Comparison of ENCODE assay signal across 9 cellular contexts in genomic region chr2:152585830-152586484, GRCh38.
A peak's percentile ranks its signal among the peaks of the same experiment; 100 is the strongest.
DNase-seq lines count a peak whose midpoint lies in the region; ATAC-seq and TF ChIP-seq lines count a peak whose summit lies in the region.
"Had no signal": no experiment of that assay in that cellular context is flagged by ENCODE, and none has a peak within 500 bp of the region (broad histone marks: within the 10 kb centered on the region; RNA-seq: fewer than 3 reads in every experiment).

No MANE protein-coding gene starts in this region.

- WGBS in esophagus muscularis mucosa: 34% methylated on average over 3 of the region's 3 CpGs

- H3K27me3 Mint-ChIP-seq in neural progenitor cell (ENCODE audit: insufficient read depth, low read depth): no peaks in the 10 kb centered on the region

- no peak for TF ChIP-seq CTCF in PC-3 (conservative IDR thresholded peaks at IDR 0.05; ENCODE audit: low read depth, low read length)
- no peak for TF ChIP-seq CTCF in esophagus muscularis mucosa (IDR thresholded peaks at IDR 0.05)
- TF ChIP-seq CTCF in GM13976 (IDR thresholded peaks at IDR 0.05; ENCODE audit: borderline replicate concordance, control extremely low read depth, extremely low read depth, insufficient read depth, missing control alignments): no peak
- TF ChIP-seq CTCF in neural progenitor cell (IDR thresholded peaks at IDR 0.05): no peak
- no peak for TF ChIP-seq CTCF in uterus (IDR thresholded peaks at IDR 0.05)

- H3K4me2 ChIP-seq in PC-3 (ENCODE audit: low read length): no peak overlapping the region
- H3K4me2 ChIP-seq in neural progenitor cell: no peak overlapping the region

- no peaks in the 10 kb centered on the region for H4K20me1 ChIP-seq in PC-3 (ENCODE audit: low read length)
- no peaks in the 10 kb centered on the region for H4K20me1 ChIP-seq in neural progenitor cell (ENCODE audit: low read depth)

- H3K4me3 ChIP-seq in PC-3 (ENCODE audit: low read length) (no peak overlapping the region), esophagus muscularis mucosa (no peak overlapping the region), neural progenitor cell (no peak overlapping the region), uterus (no peak overlapping the region)

- H3K4me1 ChIP-seq in PC-3 (ENCODE audit: insufficient read depth, low read length) (peaks cover 11% of the 10 kb centered on the region), esophagus muscularis mucosa (peaks cover 0 to 22% (median 15%) of the 10 kb centered on the region in 4 donors), neural progenitor cell (peaks cover 4% of the 10 kb centered on the region), uterus (no peaks in the 10 kb centered on the region)

- H3K27me3 ChIP-seq in PC-3 (ENCODE audit: low read length) (no peaks in the 10 kb centered on the region), esophagus muscularis mucosa (no peaks in the 10 kb centered on the region), neural progenitor cell (no peaks in the 10 kb centered on the region), uterus (no peaks in the 10 kb centered on the region)

- no TSS peak for BruUV-seq in PC-3 (replicated peaks; lab: Mats Ljungman, UMichigan)

- no peak overlapping the region for H3K27ac Mint-ChIP-seq in neural progenitor cell
- H3K27ac Mint-ChIP-seq: endodermal cell had no signal

- H3K9me3 ChIP-seq in PC-3 (ENCODE audit: low read length): no peaks in the 10 kb centered on the region
- H3K9me3 ChIP-seq in esophagus muscularis mucosa: no peaks in the 10 kb centered on the region
- H3K9me3 ChIP-seq in neural progenitor cell (ENCODE audit: low read depth): no peaks in the 10 kb centered on the region
- no peaks in the 10 kb centered on the region for H3K9me3 ChIP-seq in uterus

- H3F3A ChIP-seq in PC-3 (ENCODE audit: low read length, unreplicated experiment) (no peaks in the 10 kb centered on the region), neural progenitor cell (ENCODE audit: low read depth) (no peaks in the 10 kb centered on the region)

- no peak overlapping the region for H2AFZ ChIP-seq in PC-3 (ENCODE audit: low read length)
- H2AFZ ChIP-seq in neural progenitor cell (replicated peaks): no peak overlapping the region

- POLR2A ChIA-PET in PC-3 (lab: Charles Lee; ENCODE audit: unreplicated experiment): no interaction called here

- H3K27ac ChIP-seq in PC-3 (ENCODE audit: low read length): no peak overlapping the region
- H3K27ac ChIP-seq in esophagus muscularis mucosa (replicated peaks in 1 of 4): no peak overlapping the region
- no peak overlapping the region for H3K27ac ChIP-seq in neural progenitor cell
- H3K27ac ChIP-seq in uterus: no peak overlapping the region

- no peaks in the 10 kb centered on the region for H3K9me3 Mint-ChIP-seq in neural progenitor cell
- H3K9me3 Mint-ChIP-seq: endodermal cell had no signal

- CTCF ChIA-PET in PC-3 (lab: Charles Lee): no interaction called here

- no peaks in the 10 kb centered on the region for H3K9me2 ChIP-seq in PC-3 (replicated peaks; ENCODE audit: low read length)

- ATAC-seq in PC-3 (peak; percentile 43; the same call in 1 of the 2 replicates), HG02678 (IDR thresholded peaks at IDR 0.05; ENCODE audit: unreplicated experiment) (no peak)

- H3K36me3 ChIP-seq in PC-3 (ENCODE audit: low read depth, low read length) (0 out of 2 replicates have a peak, but pooled peaks cover 2% of the 10 kb centered on the region), esophagus muscularis mucosa (peaks cover 0 to 13% (median 2%) of the 10 kb centered on the region in 4 donors), neural progenitor cell (no peaks in the 10 kb centered on the region), uterus (no peaks in the 10 kb centered on the region)

- no peak for TF ChIP-seq EP300 in esophagus muscularis mucosa (IDR thresholded peaks at IDR 0.05)

- H3K4me3 Mint-ChIP-seq in neural progenitor cell: no peak overlapping the region
- H3K4me3 Mint-ChIP-seq: endodermal cell had no signal

- intact Hi-C loops in PC-3 (cut with micrococcal nuclease): no loop called here
- intact Hi-C loops in esophagus muscularis mucosa (cut with DNase I): no loop called here
- intact Hi-C loops in uterus (cut with DNase I; ENCODE audit: low total_unique reads): no loop called here

- H3K9ac ChIP-seq in PC-3 (ENCODE audit: low read length) (no peak overlapping the region), neural progenitor cell (no peak overlapping the region)

- in situ Hi-C loops in Caki2 (cut with HindIII; ENCODE audit: low pct_unique_long_range_greater_than_20kb, low sequenced_read_pairs): no loop called here
- in situ Hi-C loops in GM13976 (cut with MboI; ENCODE audit: low sequenced_read_pairs, unreplicated experiment): no loop called here

- DNase-seq in Caki2 (ENCODE audit: low read depth): peak; percentile 33
- peak; percentile 34 for DNase-seq in PC-3
- peak; percentile 74 for DNase-seq in esophagus muscularis mucosa (ENCODE audit: extremely low spot score)
- peak; percentile 73 for DNase-seq in pons (ENCODE audit: low spot score)
- no peak for DNase-seq in GM13976 (ENCODE audit: low spot score)
- DNase-seq in neural progenitor cell (ENCODE audit: low spot score): no peak
- DNase-seq in uterus: no peak
- DNase-seq: endodermal cell had no signal

- no peak for TF ChIP-seq POLR2A in esophagus muscularis mucosa (IDR thresholded peaks at IDR 0.05; ENCODE audit: low read depth)
- no peak for TF ChIP-seq POLR2A in uterus (IDR thresholded peaks at IDR 0.05)

- peaks cover 37% of the 10 kb centered on the region for H3K36me3 Mint-ChIP-seq in neural progenitor cell

- H3K79me2 ChIP-seq in PC-3 (ENCODE audit: low read length) (no peaks in the 10 kb centered on the region), neural progenitor cell (ENCODE audit: low read depth) (no peaks in the 10 kb centered on the region)

- H3K4me1 Mint-ChIP-seq in neural progenitor cell: no peaks in the 10 kb centered on the region
- H3K4me1 Mint-ChIP-seq: endodermal cell had no signal

Comparison
In these comparisons a context has a peak if more than half of its experiments do, and no peak if none do; other contexts are left out.
1. DNase-seq: peak in Caki2 (single experiment), PC-3 (single experiment), esophagus muscularis mucosa (single experiment) and pons (single experiment); none in GM13976 (single experiment), neural progenitor cell (single experiment) and uterus (0 of 2).